ENCODE assay signal across 8 cellular contexts in the genomic region with DNA sequence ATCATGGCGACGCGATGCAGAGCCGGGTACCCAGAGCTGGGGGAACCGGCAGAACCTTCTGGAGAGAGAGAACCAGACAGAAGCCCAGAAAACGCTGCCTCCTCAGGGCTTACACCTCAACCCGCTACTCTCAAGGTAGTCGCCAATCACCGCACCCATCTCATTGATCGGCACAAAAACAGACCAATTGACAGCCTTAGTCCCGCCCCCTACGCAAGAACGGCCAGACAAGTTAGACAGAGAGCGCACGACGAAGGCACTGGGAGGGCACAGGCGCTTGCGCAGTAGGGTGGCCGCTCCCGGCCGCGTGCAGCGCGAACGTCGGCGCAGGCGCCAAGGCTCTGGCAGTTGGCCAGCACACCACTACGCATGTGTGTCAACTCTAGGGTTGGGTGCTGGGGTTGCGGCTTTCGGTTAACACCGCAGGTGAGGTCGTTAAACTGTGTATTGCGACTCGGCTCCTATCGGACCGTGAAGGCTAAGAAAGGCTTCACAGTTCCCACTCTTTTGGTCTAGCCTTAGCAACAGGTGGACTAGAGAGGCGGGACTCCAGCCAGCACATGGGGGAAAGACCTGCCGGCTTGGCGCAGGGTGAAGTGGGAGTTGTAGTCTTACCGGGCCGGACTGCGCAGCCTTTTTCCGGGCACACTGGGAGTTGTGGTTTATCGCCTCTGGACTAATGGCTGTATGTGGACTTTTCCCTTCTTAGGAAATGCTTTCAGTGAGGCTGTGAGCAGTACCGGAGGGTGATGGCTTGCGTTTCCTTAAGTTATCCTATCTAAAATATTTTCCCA. TPM values are rescaled to one million over a fixed set of nuclear protein-coding genes. Genes with fewer than 3 reads are reported as not detected.
A peak's percentile ranks its signal among the peaks of the same experiment; 100 is the strongest.
DNase-seq lines count a peak whose midpoint lies in the region; ATAC-seq and TF ChIP-seq lines count a peak whose summit lies in the region.

Gene CCT3 (minus strand): TSS at position 113 of the 794 bp plus-strand sequence. CDS start 108 bp downstream, at position 5.
Gene TSACC (plus strand): TSS at position 347 of the 794 bp plus-strand sequence. CDS start 1,232 bp downstream, outside the sequence.

- peak; percentile 89 for ATAC-seq in GM21619 (IDR thresholded peaks at IDR 0.05; ENCODE audit: unreplicated experiment)

- no peak for TF ChIP-seq RAD21 in Ishikawa (IDR thresholded peaks at IDR 0.05; ENCODE audit: low read depth)

- DNase-seq in DMS153 treated with DMSO at 0.1 percent for 48 hours (lab: John Stamatoyannopoulos, UW; ENCODE audit: unreplicated experiment): peak; percentile 100
- DNase-seq in OCI-M2 (lab: John Stamatoyannopoulos, UW; ENCODE audit: unreplicated experiment): peak; percentile 92
- peak; percentile 100 for DNase-seq in activated T-cell treated with anti-CD3 and anti-CD28 coated beads, Interleukin-2, amount 50 U/mL, for 1 hour
- peak; percentile 100 for DNase-seq in erythroblast (lab: John Stamatoyannopoulos, UW)
- DNase-seq in mucosa of gallbladder (ENCODE audit: low spot score): peak; percentile 100
- peak; percentile 99 for DNase-seq in stimulated activated CD8-positive, alpha-beta memory T cell treated with anti-CD3 and anti-CD28 coated beads, Interleukin-4, amount 100 ng/mL, for 24 hours (ENCODE audit: low read depth)

- TF ChIP-seq POLR2A in erythroblast (IDR thresholded peaks at IDR 0.05; ENCODE audit: low read length): peak; percentile 94

- no peak for TF ChIP-seq EP300 in Ishikawa (IDR thresholded peaks at IDR 0.05; ENCODE audit: borderline replicate concordance)

TF ChIP-seq in Ishikawa, 13 proteins besides CTCF, POLR2A, EP300 and RAD21:
- TF ChIP-seq NFIC (IDR thresholded peaks at IDR 0.05) (peak; percentile 83), CREB1 (IDR thresholded peaks at IDR 0.05; ENCODE audit: low read depth) (peak; percentile 69), YY1 (IDR thresholded peaks at IDR 0.05; ENCODE audit: low read depth) (peak; percentile 82), CEBPB (IDR thresholded peaks at IDR 0.05) (no peak), MAX (IDR thresholded peaks at IDR 0.05) (peak; percentile 91), EGR1 (IDR thresholded peaks at IDR 0.05) (no peak), TCF12 (IDR thresholded peaks at IDR 0.05; ENCODE audit: low read depth) (peak; percentile 40), ZBTB7A (IDR thresholded peaks at IDR 0.05; ENCODE audit: low read depth) (no peak), TAF1 (IDR thresholded peaks at IDR 0.05; ENCODE audit: low read depth) (peak; percentile 88), FOXM1 (IDR thresholded peaks at IDR 0.05; ENCODE audit: borderline replicate concordance, low read depth) (no peak), TEAD4 (IDR thresholded peaks at IDR 0.05) (no peak), USF1 (IDR thresholded peaks at IDR 0.05) (peak; percentile 61)
- TF ChIP-seq, protein P1, sequence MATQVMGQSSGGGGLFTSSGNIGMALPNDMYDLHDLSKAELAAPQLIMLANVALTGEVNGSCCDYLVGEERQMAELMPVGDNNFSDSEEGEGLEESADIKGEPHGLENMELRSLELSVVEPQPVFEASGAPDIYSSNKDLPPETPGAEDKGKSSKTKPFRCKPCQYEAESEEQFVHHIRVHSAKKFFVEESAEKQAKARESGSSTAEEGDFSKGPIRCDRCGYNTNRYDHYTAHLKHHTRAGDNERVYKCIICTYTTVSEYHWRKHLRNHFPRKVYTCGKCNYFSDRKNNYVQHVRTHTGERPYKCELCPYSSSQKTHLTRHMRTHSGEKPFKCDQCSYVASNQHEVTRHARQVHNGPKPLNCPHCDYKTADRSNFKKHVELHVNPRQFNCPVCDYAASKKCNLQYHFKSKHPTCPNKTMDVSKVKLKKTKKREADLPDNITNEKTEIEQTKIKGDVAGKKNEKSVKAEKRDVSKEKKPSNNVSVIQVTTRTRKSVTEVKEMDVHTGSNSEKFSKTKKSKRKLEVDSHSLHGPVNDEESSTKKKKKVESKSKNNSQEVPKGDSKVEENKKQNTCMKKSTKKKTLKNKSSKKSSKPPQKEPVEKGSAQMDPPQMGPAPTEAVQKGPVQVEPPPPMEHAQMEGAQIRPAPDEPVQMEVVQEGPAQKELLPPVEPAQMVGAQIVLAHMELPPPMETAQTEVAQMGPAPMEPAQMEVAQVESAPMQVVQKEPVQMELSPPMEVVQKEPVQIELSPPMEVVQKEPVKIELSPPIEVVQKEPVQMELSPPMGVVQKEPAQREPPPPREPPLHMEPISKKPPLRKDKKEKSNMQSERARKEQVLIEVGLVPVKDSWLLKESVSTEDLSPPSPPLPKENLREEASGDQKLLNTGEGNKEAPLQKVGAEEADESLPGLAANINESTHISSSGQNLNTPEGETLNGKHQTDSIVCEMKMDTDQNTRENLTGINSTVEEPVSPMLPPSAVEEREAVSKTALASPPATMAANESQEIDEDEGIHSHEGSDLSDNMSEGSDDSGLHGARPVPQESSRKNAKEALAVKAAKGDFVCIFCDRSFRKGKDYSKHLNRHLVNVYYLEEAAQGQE (IDR thresholded peaks at IDR 0.05; ENCODE audit: low read depth): no peak

RNA-seq across cellular contexts. Expression of gene CCT3, which starts in this region (rescaled TPM):
- total RNA-seq in mucosa of gallbladder: 202 TPM

RNA-seq across cellular contexts. Expression of gene TSACC, which starts in this region (rescaled TPM):
- total RNA-seq in mucosa of gallbladder: not detected

Comparison
In these comparisons a context has a peak if more than half of its experiments do, and no peak if none do; other contexts are left out.
1. Peak in every context shown above with its lines: DNase-seq and ATAC-seq.